Comparison of ENCODE assay signal across 7 cellular contexts in genomic region chr2:169298007-169298406, GRCh38.
"Had no signal": no experiment of that assay in that cellular context is flagged by ENCODE, and none has a peak within 500 bp of the region (broad histone marks: within the 10 kb centered on the region; RNA-seq: fewer than 3 reads in every experiment).

No MANE protein-coding gene starts in this region.

- FAIRE-seq: G401.6, GM12878, GM12891, GM12892, GM18507 had no signal

- DNase-seq: GDM1, GF-D8 had no signal

- H3K4me3 ChIP-seq: GM12878 had no signal

- ATAC-seq: GM12878 had no signal
